11 cellular contexts compared by ENCODE assay signal in genomic region chr7:50812847-50813475, GRCh38. TPM values are rescaled to one million over a fixed set of nuclear protein-coding genes. Genes with fewer than 3 reads are reported as not detected.
DNase-seq lines count a peak whose midpoint lies in the region; ATAC-seq and TF ChIP-seq lines count a peak whose summit lies in the region.
"Had no signal": no experiment of that assay in that cellular context is flagged by ENCODE, and none has a peak within 500 bp of the region (broad histone marks: within the 10 kb centered on the region; RNA-seq: fewer than 3 reads in every experiment).

No MANE protein-coding gene starts in this region.

- H3K9me3 Mint-ChIP-seq in mesothelial cell of epicardium = peaks cover 9% of the 10 kb centered on the region

- H3K27ac Mint-ChIP-seq in mesothelial cell of epicardium (peak overlapping the region; percentile 43), T-helper 17 cell (no peak overlapping the region)
- H3K27ac Mint-ChIP-seq: CD4-positive, CD25-positive, alpha-beta regulatory T cell had no signal

- H3K27me3 Mint-ChIP-seq in mesothelial cell of epicardium (ENCODE audit: low read depth) (no peaks in the 10 kb centered on the region), T-helper 17 cell (peaks cover 10% of the 10 kb centered on the region)
- H3K27me3 Mint-ChIP-seq: CD4-positive, CD25-positive, alpha-beta regulatory T cell had no signal

- TF ChIP-seq CTCF in AG09309 (IDR thresholded peaks at IDR 0.05; ENCODE audit: control insufficient read depth, insufficient read depth, low read depth, low read length, missing control alignments) (no peak), mesothelial cell of epicardium (IDR thresholded peaks at IDR 0.05; ENCODE audit: unreplicated experiment) (no peak)

- no peak for ATAC-seq in T-helper 17 cell

- H3K27ac ChIP-seq in epithelial cell of prostate = no peak overlapping the region
- H3K27ac ChIP-seq: SJSA1 had no signal

- no peak overlapping the region for H3K4me3 ChIP-seq in AG09309 (ENCODE audit: control insufficient read depth, low read depth, low read length)
- H3K4me3 ChIP-seq: SJSA1 had no signal

- H3K9me3 ChIP-seq in T-helper 17 cell (ENCODE audit: control insufficient read depth, low read length, poor library complexity, severe bottlenecking) = no peaks in the 10 kb centered on the region
- H3K9me3 ChIP-seq: SJSA1 had no signal

- peak; percentile 29 for DNase-seq in AG09309 (ENCODE audit: low read depth)
- peak; percentile 7 for DNase-seq in OCI-M1 (lab: John Stamatoyannopoulos, UW)
- peak; percentile 54 for DNase-seq in epithelial cell of prostate (ENCODE audit: low read depth, low spot score)
- peak in 1 of 2 experiments; percentile 61 for DNase-seq in mesothelial cell of epicardium (ENCODE audit: low spot score in 2 of 2, unreplicated experiment in 2 of 2)
- DNase-seq in stimulated activated CD4-positive, alpha-beta T cell treated with anti-CD3 and anti-CD28 coated beads, Interleukin-2, amount 100 ng/mL, for 24 hours = no peak
- DNase-seq in T-helper 17 cell = no peak
- DNase-seq in NCI-H2227 (lab: John Stamatoyannopoulos, UW; ENCODE audit: unreplicated experiment) = no peak
- no peak for DNase-seq in activated T-cell treated with anti-CD3 and anti-CD28 coated beads, Interleukin-2, amount 50 U/mL, for 48 hours
- DNase-seq: CD4-positive, CD25-positive, alpha-beta regulatory T cell; stimulated activated CD4-positive, alpha-beta T cell treated with anti-CD3 and anti-CD28 coated beads, Interleukin-15, amount 100 ng/mL, for 24 hours had no signal

- H3K36me3 Mint-ChIP-seq in mesothelial cell of epicardium = no peaks in the 10 kb centered on the region
- H3K36me3 Mint-ChIP-seq in T-helper 17 cell (ENCODE audit: low read depth) = no peaks in the 10 kb centered on the region
- H3K36me3 Mint-ChIP-seq: CD4-positive, CD25-positive, alpha-beta regulatory T cell had no signal

- H3K4me1 Mint-ChIP-seq in mesothelial cell of epicardium (peaks cover 19% of the 10 kb centered on the region), T-helper 17 cell (no peaks in the 10 kb centered on the region)
- H3K4me1 Mint-ChIP-seq: CD4-positive, CD25-positive, alpha-beta regulatory T cell had no signal

- H3K4me3 Mint-ChIP-seq in mesothelial cell of epicardium (no peak overlapping the region), T-helper 17 cell (no peak overlapping the region)
- H3K4me3 Mint-ChIP-seq: CD4-positive, CD25-positive, alpha-beta regulatory T cell had no signal

RNA-seq across cellular contexts. Expression of gene GRB10, which starts 30.3 kb away (rescaled TPM):
- total RNA-seq in mesothelial cell of epicardium = 52.4 to 59.2 TPM (median 56.1 TPM) in 3 replicates
- total RNA-seq in T-helper 17 cell = 1 to 10 TPM; 3.8 to 7.0 TPM

Comparison
In these comparisons a context has a peak if more than half of its experiments do, and no peak if none do; other contexts are left out.
1. DNase-seq: peak in AG09309 (single experiment), OCI-M1 (single experiment) and epithelial cell of prostate (single experiment); none in stimulated activated CD4-positive, alpha-beta T cell treated with anti-CD3 and anti-CD28 coated beads, Interleukin-2, amount 100 ng/mL, for 24 hours (0 of 2), T-helper 17 cell (0 of 3), NCI-H2227 (single experiment) and activated T-cell treated with anti-CD3 and anti-CD28 coated beads, Interleukin-2, amount 50 U/mL, for 48 hours (0 of 2).